In the genomic region with DNA sequence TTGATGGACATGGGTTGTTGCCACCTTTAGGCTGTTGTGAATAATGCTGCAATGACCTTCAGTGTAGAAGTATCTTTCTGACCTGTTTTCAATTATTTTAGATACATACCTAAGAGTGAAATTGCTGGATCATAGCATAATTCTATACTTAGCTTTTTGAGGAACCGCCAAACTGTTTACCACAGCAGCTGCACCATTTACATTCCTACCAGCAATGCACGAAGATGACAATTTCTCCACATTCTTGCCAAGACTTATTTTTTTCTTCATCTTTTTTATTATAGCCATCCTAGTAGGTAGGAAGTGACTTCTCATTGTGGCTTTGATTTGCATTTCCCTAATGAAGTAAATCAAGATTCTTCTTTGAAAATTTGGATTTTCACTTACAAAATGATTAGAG, we compare ENCODE assay signal across 6 cellular contexts.
"Had no signal": no experiment of that assay in that cellular context is flagged by ENCODE, and none has a peak within 500 bp of the region (broad histone marks: within the 10 kb centered on the region; RNA-seq: fewer than 3 reads in every experiment).

No MANE protein-coding gene starts in this region.

- H2AFZ ChIP-seq: GM23248 had no signal

- H3K36me3 ChIP-seq: HAP-1 had no signal

- H3K9me3 ChIP-seq: HAP-1 had no signal

- H3K4me3 ChIP-seq: GM23248, HAP-1 had no signal

- DNase-seq: GM23248, GOT3, H7, HFFc6 had no signal

- H3K9ac ChIP-seq: GM23248 had no signal

- H3K27ac ChIP-seq: GM23248, HL-60 had no signal

- H3K4me1 ChIP-seq: HAP-1 had no signal
